Comparison of ENCODE assay signal across 11 cellular contexts in genomic region chr3:177419904-177420601, GRCh38.
A peak's percentile ranks its signal among the peaks of the same experiment; 100 is the strongest.
DNase-seq lines count a peak whose midpoint lies in the region; ATAC-seq and TF ChIP-seq lines count a peak whose summit lies in the region.
"Had no signal": no experiment of that assay in that cellular context is flagged by ENCODE, and none has a peak within 500 bp of the region (broad histone marks: within the 10 kb centered on the region; RNA-seq: fewer than 3 reads in every experiment).

No MANE protein-coding gene starts in this region.

- no peak overlapping the region for H3K27ac ChIP-seq in colonic mucosa
- H3K27ac ChIP-seq: SJCRH30, spleen had no signal

- H3K36me3 Mint-ChIP-seq in mesothelial cell of epicardium = no peaks in the 10 kb centered on the region

- H3K4me1 Mint-ChIP-seq in mesothelial cell of epicardium = peaks cover 23% of the 10 kb centered on the region

- no peak overlapping the region for H3K9ac ChIP-seq in colonic mucosa (ENCODE audit: low read depth in 2 of 2, low read length in 2 of 2)

- no peak for TF ChIP-seq CTCF in mesothelial cell of epicardium (IDR thresholded peaks at IDR 0.05; ENCODE audit: unreplicated experiment)
- no peak for TF ChIP-seq CTCF in colonic mucosa (IDR thresholded peaks at IDR 0.05)

- no peak overlapping the region for H3K4me3 ChIP-seq in colonic mucosa
- H3K4me3 ChIP-seq: SJCRH30, spleen had no signal

- no peaks in the 10 kb centered on the region for H3K4me1 ChIP-seq in colonic mucosa
- H3K4me1 ChIP-seq: SJCRH30 had no signal

- H3K27me3 Mint-ChIP-seq in mesothelial cell of epicardium (ENCODE audit: low read depth) = no peaks in the 10 kb centered on the region

- ATAC-seq in GM18909 (IDR thresholded peaks at IDR 0.05; ENCODE audit: poor library complexity, unreplicated experiment) (peak; percentile 55), HG02981 (IDR thresholded peaks at IDR 0.05; ENCODE audit: unreplicated experiment) (no peak), HG03342 (IDR thresholded peaks at IDR 0.05; ENCODE audit: unreplicated experiment) (no peak)

- intact Hi-C loops in colonic mucosa (cut with DNase I) = no loop called here

- no peaks in the 10 kb centered on the region for H3K9me3 Mint-ChIP-seq in mesothelial cell of epicardium

- H3K9me3 ChIP-seq in colonic mucosa = no peaks in the 10 kb centered on the region
- H3K9me3 ChIP-seq: SJCRH30, spleen had no signal

- no peaks in the 10 kb centered on the region for H3K36me3 ChIP-seq in colonic mucosa
- H3K36me3 ChIP-seq: SJCRH30, spleen had no signal

- DNase-seq in GM04504 (ENCODE audit: low read depth) = peak; percentile 30
- peak; percentile 85 for DNase-seq in M059J (ENCODE audit: low read depth)
- no peak for DNase-seq in mesothelial cell of epicardium (ENCODE audit: low spot score in 2 of 2, unreplicated experiment in 2 of 2)
- DNase-seq in KG1 (lab: John Stamatoyannopoulos, UW) = no peak
- DNase-seq in colonic mucosa = no peak
- DNase-seq: SJCRH30, spleen, substantia nigra had no signal

- peak overlapping the region; percentile 59 for H3K27ac Mint-ChIP-seq in mesothelial cell of epicardium

- no peaks in the 10 kb centered on the region for H3K27me3 ChIP-seq in colonic mucosa
- H3K27me3 ChIP-seq: SJCRH30, spleen had no signal

- no peak overlapping the region for H3K4me3 Mint-ChIP-seq in mesothelial cell of epicardium

Comparison
In these comparisons a context has a peak if more than half of its experiments do, and no peak if none do; other contexts are left out.
1. DNase-seq: peak in GM04504 (single experiment) and M059J (single experiment); none in mesothelial cell of epicardium (0 of 2), KG1 (single experiment) and colonic mucosa (single experiment).